In genomic region chr14:41899416-41899815, GRCh38 we compare ENCODE assay signal across 14 cellular contexts.
DNase-seq lines count a peak whose midpoint lies in the region; TF ChIP-seq lines count a peak whose summit lies in the region.
"Had no signal": no experiment of that assay in that cellular context is flagged by ENCODE, and none has a peak within 500 bp of the region (broad histone marks: within the 10 kb centered on the region; RNA-seq: fewer than 3 reads in every experiment).

No MANE protein-coding gene starts in this region.

- H3K4me3 ChIP-seq in astrocyte of the cerebellum (ENCODE audit: low read depth, low read length) (no peak overlapping the region), skeletal muscle cell (ENCODE audit: low read depth, low read length) (no peak overlapping the region)
- H3K4me3 ChIP-seq: cardiac muscle cell, neural progenitor cell, thoracic aorta had no signal

- in situ Hi-C loops in astrocyte of the cerebellum (cut with HindIII; ENCODE audit: low sequenced_read_pairs): no loop called here

- DNase-seq in NCI-H1417 (lab: John Stamatoyannopoulos, UW): peak; percentile 2 to 94 (median 53)
- no peak for DNase-seq in NCI-H1417 treated with DMSO at 0.1 percent for 48 hours (lab: John Stamatoyannopoulos, UW)
- peak; percentile 96 for DNase-seq in NCI-H345 treated with DMSO at 0.1 percent for 48 hours (lab: John Stamatoyannopoulos, UW; ENCODE audit: unreplicated experiment)
- DNase-seq in astrocyte of the cerebellum (ENCODE audit: low read depth): peak; percentile 32
- peak; percentile 28 for DNase-seq in skeletal muscle cell (ENCODE audit: low read depth)
- no peak for DNase-seq in activated effector memory CD4-positive, alpha-beta T cell treated with Interleukin-2 at 50 U/mL for 16 hours
- no peak for DNase-seq in dedifferentiated amniotic fluid mesenchymal stem cell (ENCODE audit: extremely low spot score)
- DNase-seq in AG20443 (ENCODE audit: low spot score): no peak
- DNase-seq: effector memory CD8-positive, alpha-beta T cell; immature natural killer cell; mesendoderm had no signal

- TF ChIP-seq CTCF in astrocyte of the cerebellum (IDR thresholded peaks at IDR 0.05; ENCODE audit: low read depth, low read length, missing control alignments): no peak

Comparison
In these comparisons a context has a peak if more than half of its experiments do, and no peak if none do; other contexts are left out.
1. DNase-seq: peak in NCI-H1417 (3 of 3), NCI-H345 treated with DMSO at 0.1 percent for 48 hours (single experiment), astrocyte of the cerebellum (single experiment) and skeletal muscle cell (single experiment); none in NCI-H1417 treated with DMSO at 0.1 percent for 48 hours (single experiment), activated effector memory CD4-positive, alpha-beta T cell treated with Interleukin-2 at 50 U/mL for 16 hours (single experiment), dedifferentiated amniotic fluid mesenchymal stem cell (single experiment) and AG20443 (single experiment).